In genomic region chr7:97104719-97105129, GRCh38 we compare ENCODE assay signal across 8 cellular contexts.
DNase-seq lines count a peak whose midpoint lies in the region; ATAC-seq lines count a peak whose summit lies in the region.

No MANE protein-coding gene starts in this region.

- DNase-seq in AG20443 (ENCODE audit: low spot score) (peak; percentile 76), NCI-H2227 treated with DMSO at 0.1 percent for 48 hours (lab: John Stamatoyannopoulos, UW) (peak; percentile 86), caudate nucleus (lab: John Stamatoyannopoulos, UW) (peak in 58 of 61 donors; percentile 1 to 78 (median 51)), kidney tubule cell (ENCODE audit: low spot score) (peak; percentile 74)
- DNase-seq in activated CD4-positive, CD25-positive, alpha-beta regulatory T cell treated with anti-CD3 and anti-CD28 coated beads, Interleukin-2, amount 50 U/mL, for 72 hours: peak; percentile 75
- peak; percentile 69 to 71 for DNase-seq in stimulated activated CD4-positive, alpha-beta T cell treated with anti-CD3 and anti-CD28 coated beads, Interleukin-2, amount 100 ng/mL, for 48 hours

- ATAC-seq in GM18909 (IDR thresholded peaks at IDR 0.05; ENCODE audit: poor library complexity, unreplicated experiment): peak; percentile 99
- ATAC-seq in HG03139 (IDR thresholded peaks at IDR 0.05; ENCODE audit: unreplicated experiment): peak; percentile 95

- no peak overlapping the region for H3K27ac ChIP-seq in caudate nucleus (ENCODE audit: low read depth, low read length)
